13 cellular contexts compared by ENCODE assay signal in genomic region chr11:8838248-8838647, GRCh38.
A peak's percentile ranks its signal among the peaks of the same experiment; 100 is the strongest.
DNase-seq lines count a peak whose midpoint lies in the region; ATAC-seq and TF ChIP-seq lines count a peak whose summit lies in the region.
"Had no signal": no experiment of that assay in that cellular context is flagged by ENCODE, and none has a peak within 500 bp of the region (broad histone marks: within the 10 kb centered on the region; RNA-seq: fewer than 3 reads in every experiment).

No MANE protein-coding gene starts in this region.

- POLR2A ChIA-PET in PC-3 (lab: Charles Lee; ENCODE audit: unreplicated experiment), result no interaction called here

- no peak for ATAC-seq in PC-3
- ATAC-seq: activated CD4-positive, CD25-positive, alpha-beta regulatory T cell treated with anti-CD3 and anti-CD28 coated beads, Interleukin-2, amount 50 U/mL, for 24 hours; activated naive CD4-positive, alpha-beta T cell treated with anti-CD3 and anti-CD28 coated beads, Interleukin-2, amount 50 U/mL, for 72 hours had no signal

- DNase-seq in KBM-7 (peak; percentile 81), brain microvascular endothelial cell (peak; percentile 59), iris pigment epithelial cell (ENCODE audit: low read depth) (peak; percentile 97), suprapubic skin (ENCODE audit: low spot score in 2 of 2) (peak in 1 of 2 donors; percentile 62), NCI-H2029 (lab: John Stamatoyannopoulos, UW) (no peak), putamen (ENCODE audit: low spot score) (no peak), hepatic stellate cell (ENCODE audit: low spot score) (no peak), PC-3 (no peak)
- DNase-seq: DMS79 treated with DMSO at 0.1 percent for 48 hours, hippocampal formation, posterior cingulate gyrus had no signal

- H3F3A ChIP-seq in PC-3 (ENCODE audit: low read length, unreplicated experiment), result no peaks in the 10 kb centered on the region

- TF ChIP-seq CTCF in brain microvascular endothelial cell (IDR thresholded peaks at IDR 0.05; ENCODE audit: low read depth, low read length, missing control alignments) (no peak), suprapubic skin (IDR thresholded peaks at IDR 0.05) (no peak), PC-3 (conservative IDR thresholded peaks at IDR 0.05; ENCODE audit: low read depth, low read length) (no peak)

- intact Hi-C loops in PC-3 (cut with micrococcal nuclease), result no loop called here

- H3K4me1 ChIP-seq in suprapubic skin, result peaks cover 30% of the 10 kb centered on the region
- H3K4me1 ChIP-seq in PC-3 (ENCODE audit: insufficient read depth, low read length), result peaks cover 11% of the 10 kb centered on the region

- H3K79me2 ChIP-seq in PC-3 (ENCODE audit: low read length), result no peaks in the 10 kb centered on the region

- in situ Hi-C loops in KBM-7 (cut with MboI; ENCODE audit: low pct_unique_long_range_greater_than_20kb, low sequenced_read_pairs), result no loop called here
- in situ Hi-C loops in brain microvascular endothelial cell (cut with HindIII; ENCODE audit: low pct_ligation_motif_present, low sequenced_read_pairs), result no loop called here

- 47% methylated on average over 7 of the region's 7 CpGs for WGBS in suprapubic skin

- TF ChIP-seq EP300 in suprapubic skin (IDR thresholded peaks at IDR 0.05), result no peak

- no TSS peak for BruUV-seq in PC-3 (replicated peaks; lab: Mats Ljungman, UMichigan)

- H4K20me1 ChIP-seq in PC-3 (ENCODE audit: low read length), result no peaks in the 10 kb centered on the region

- H3K27ac ChIP-seq in brain microvascular endothelial cell (no peak overlapping the region), suprapubic skin (peak overlapping the region; percentile 19), PC-3 (ENCODE audit: low read length) (no peak overlapping the region)

- H3K27me3 ChIP-seq in brain microvascular endothelial cell (replicated peaks), result no peaks in the 10 kb centered on the region
- no peaks in the 10 kb centered on the region for H3K27me3 ChIP-seq in suprapubic skin
- H3K27me3 ChIP-seq in PC-3 (ENCODE audit: low read length), result no peaks in the 10 kb centered on the region

- H3K9me2 ChIP-seq in PC-3 (replicated peaks; ENCODE audit: low read length), result no peaks in the 10 kb centered on the region

- H3K4me3 ChIP-seq in brain microvascular endothelial cell (ENCODE audit: low read depth, low read length) (no peak overlapping the region), suprapubic skin (no peak overlapping the region), PC-3 (ENCODE audit: low read length) (no peak overlapping the region)

- CTCF ChIA-PET in PC-3 (lab: Charles Lee), result no interaction called here

- H2AFZ ChIP-seq in PC-3 (ENCODE audit: low read length), result no peak overlapping the region

- H3K36me3 ChIP-seq in brain microvascular endothelial cell (replicated peaks) (no peaks in the 10 kb centered on the region), suprapubic skin (no peaks in the 10 kb centered on the region), PC-3 (ENCODE audit: low read depth, low read length) (no peaks in the 10 kb centered on the region)

- no peak for TF ChIP-seq POLR2A in suprapubic skin (IDR thresholded peaks at IDR 0.05)

- no peak overlapping the region for H3K9ac ChIP-seq in PC-3 (ENCODE audit: low read length)

- no peaks in the 10 kb centered on the region for H3K9me3 ChIP-seq in suprapubic skin
- no peaks in the 10 kb centered on the region for H3K9me3 ChIP-seq in PC-3 (ENCODE audit: low read length)

- H3K4me2 ChIP-seq in PC-3 (ENCODE audit: low read length), result no peak overlapping the region

Comparison
In these comparisons a context has a peak if more than half of its experiments do, and no peak if none do; other contexts are left out.
1. DNase-seq: peak in KBM-7 (single experiment), brain microvascular endothelial cell (single experiment) and iris pigment epithelial cell (single experiment); none in NCI-H2029 (single experiment), putamen (single experiment), hepatic stellate cell (single experiment) and PC-3 (single experiment).